Comparison of ENCODE assay signal across 1 cellular context in the genomic region with DNA sequence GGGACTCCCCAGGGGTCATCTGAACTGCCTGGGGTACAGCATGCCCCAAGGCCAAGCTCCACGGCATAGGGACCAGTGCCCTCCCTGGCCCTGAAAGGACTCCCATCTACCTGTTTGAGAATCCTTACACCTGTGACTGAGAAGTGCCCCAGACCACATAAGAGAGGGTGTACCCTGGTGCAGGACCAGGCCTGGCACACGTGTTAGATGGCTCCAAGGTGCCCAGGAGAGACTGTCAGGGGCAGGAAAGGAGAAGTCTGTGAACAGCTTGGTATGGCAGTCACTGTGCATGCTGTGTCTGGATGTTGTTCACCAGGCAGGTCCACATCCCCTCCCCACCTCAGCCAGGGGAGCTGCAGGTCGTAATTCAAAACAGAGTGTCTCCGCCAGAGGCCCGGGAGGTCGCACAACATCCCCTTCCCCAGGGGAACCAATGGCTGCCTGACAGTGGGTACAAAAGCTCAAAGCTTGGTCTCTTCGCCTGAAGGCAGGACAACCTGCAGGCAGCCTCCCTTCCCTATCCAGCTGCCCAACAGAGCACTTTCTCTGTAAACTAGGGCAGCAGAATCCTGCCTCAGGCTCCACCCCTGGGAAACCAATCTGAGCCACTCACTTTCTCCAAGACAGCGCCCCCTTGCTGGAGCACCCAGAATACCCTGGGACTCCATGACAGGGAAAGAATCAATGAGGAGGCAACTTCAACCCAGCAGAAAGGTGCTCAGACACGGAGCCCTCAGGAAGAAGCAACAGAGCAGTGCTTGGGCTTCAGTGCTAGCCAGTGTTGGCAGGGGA.
TF ChIP-seq lines count a peak whose summit lies in the region.

No MANE protein-coding gene starts in this region.

TF ChIP-seq in A549, 52 proteins besides CTCF, POLR2A, EP300 and RAD21 (continued from another document):
- TF ChIP-seq, protein P1, sequence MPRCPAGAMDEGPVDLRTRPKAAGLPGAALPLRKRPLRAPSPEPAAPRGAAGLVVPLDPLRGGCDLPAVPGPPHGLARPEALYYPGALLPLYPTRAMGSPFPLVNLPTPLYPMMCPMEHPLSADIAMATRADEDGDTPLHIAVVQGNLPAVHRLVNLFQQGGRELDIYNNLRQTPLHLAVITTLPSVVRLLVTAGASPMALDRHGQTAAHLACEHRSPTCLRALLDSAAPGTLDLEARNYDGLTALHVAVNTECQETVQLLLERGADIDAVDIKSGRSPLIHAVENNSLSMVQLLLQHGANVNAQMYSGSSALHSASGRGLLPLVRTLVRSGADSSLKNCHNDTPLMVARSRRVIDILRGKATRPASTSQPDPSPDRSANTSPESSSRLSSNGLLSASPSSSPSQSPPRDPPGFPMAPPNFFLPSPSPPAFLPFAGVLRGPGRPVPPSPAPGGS (IDR thresholded peaks at IDR 0.05), result no peak
- TF ChIP-seq FOSB (CRISPR knock-in tag; IDR thresholded peaks at IDR 0.05) (no peak), CEBPB (IDR thresholded peaks at IDR 0.05) (no peak), CBX8 (IDR thresholded peaks at IDR 0.05) (no peak), KDM5A (IDR thresholded peaks at IDR 0.05) (no peak), JUN (IDR thresholded peaks at IDR 0.05) (no peak), MYC (IDR thresholded peaks at IDR 0.05; ENCODE audit: borderline replicate concordance, low read length) (no peak)
- TF ChIP-seq, protein P2, sequence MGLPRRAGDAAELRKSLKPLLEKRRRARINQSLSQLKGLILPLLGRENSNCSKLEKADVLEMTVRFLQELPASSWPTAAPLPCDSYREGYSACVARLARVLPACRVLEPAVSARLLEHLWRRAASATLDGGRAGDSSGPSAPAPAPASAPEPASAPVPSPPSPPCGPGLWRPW (IDR thresholded peaks at IDR 0.05), result no peak
TF ChIP-seq in A549: peak in this region for 0.
